37 cellular contexts compared by ENCODE assay signal in genomic region chr19:48508729-48509310, GRCh38. TPM values are rescaled to one million over a fixed set of nuclear protein-coding genes. Genes with fewer than 3 reads are reported as not detected.
"Had no signal": no experiment of that assay in that cellular context is flagged by ENCODE, and none has a peak within 500 bp of the region (broad histone marks: within the 10 kb centered on the region; RNA-seq: fewer than 3 reads in every experiment).

No MANE protein-coding gene starts in this region.

- DNase-seq: activated B cell treated with CpG ODN at 0.5 μM for 24 hours; activated CD4-positive, alpha-beta memory T cell treated with anti-CD3 and anti-CD28 coated beads for 36 hours; activated CD4-positive, alpha-beta T cell treated with anti-CD3 and anti-CD28 coated beads for 4 hours; activated CD4-positive, alpha-beta T cell treated with anti-CD3 and anti-CD28 coated beads, Interleukin-2, amount 50 U/mL, for 1 hour; activated CD4-positive, CD25-positive, alpha-beta regulatory T cell treated with anti-CD3 and anti-CD28 coated beads, Interleukin-2, amount 50 U/mL, for 72 hours; activated effector memory CD4-positive, alpha-beta T cell treated with anti-CD3 and anti-CD28 coated beads, Interleukin-2, amount 50 U/mL, for 16 hours; activated naive CD4-positive, alpha-beta T cell; activated naive CD8-positive, alpha-beta T cell treated with anti-CD3 and anti-CD28 coated beads, Interleukin-2, amount 10 ng/mL, durations not matched to agents 7 days and 5 days; activated T-cell treated with anti-CD3 and anti-CD28 coated beads, Interleukin-2, amount 50 U/mL, for 1 hour; activated T-cell treated with anti-CD3 and anti-CD28 coated beads, Interleukin-2, amount 50 U/mL, for 72 hours; KG1; MM.1S; NCI-H1092 treated with DMSO at 0.1 percent for 48 hours; NCI-H1417; NCI-H146; NCI-H187; NCI-H2029 treated with DMSO at 0.1 percent for 48 hours; NCI-H2107; NCI-H2171; NCI-H510A; NCI-H748 treated with DMSO at 0.1 percent for 48 hours; NK-92 treated with Interleukin-12 subunit alpha and Interleukin-12 subunit beta, amount 100 ng/mL, for 24 hours; PC-3; SIG-M5; SW 1271; T-helper 1 cell; T-helper 2 cell; T-helper 9 cell had no signal

- H3K9me3 Mint-ChIP-seq: activated B cell treated with CpG ODN at 0.5 μM for 24 hours; activated CD4-positive, alpha-beta memory T cell treated with anti-CD3 and anti-CD28 coated beads for 36 hours; activated naive CD4-positive, alpha-beta T cell treated with anti-CD3 and anti-CD28 coated beads, Interleukin-2, amount 50 U/mL, for 24 hours; activated naive CD8-positive, alpha-beta T cell treated with anti-CD3 and anti-CD28 coated beads, Interleukin-2, amount 10 ng/mL, durations not matched to agents 7 days and 5 days; activated T-cell treated with anti-CD3 and anti-CD28 coated beads, Interleukin-2, amount 50 U/mL, for 72 hours; activated T-helper 17 cell treated with anti-CD3 and anti-CD28 coated beads, Interleukin-2, amount 50 U/mL, for 72 hours had no signal

- H3K36me3 Mint-ChIP-seq: activated CD4-positive, alpha-beta memory T cell treated with anti-CD3 and anti-CD28 coated beads for 36 hours; activated naive CD4-positive, alpha-beta T cell treated with anti-CD3 and anti-CD28 coated beads, Interleukin-2, amount 50 U/mL, for 24 hours; activated naive CD8-positive, alpha-beta T cell treated with anti-CD3 and anti-CD28 coated beads, Interleukin-2, amount 10 ng/mL, durations not matched to agents 7 days and 5 days had no signal

- H3K27ac Mint-ChIP-seq: activated B cell treated with CpG ODN at 0.5 μM for 24 hours; activated CD4-positive, alpha-beta memory T cell treated with anti-CD3 and anti-CD28 coated beads for 36 hours; activated naive CD4-positive, alpha-beta T cell treated with anti-CD3 and anti-CD28 coated beads, Interleukin-2, amount 50 U/mL, for 24 hours; activated T-cell treated with anti-CD3 and anti-CD28 coated beads, Interleukin-2, amount 50 U/mL, for 72 hours; activated T-helper 17 cell treated with anti-CD3 and anti-CD28 coated beads, Interleukin-2, amount 50 U/mL, for 72 hours had no signal

- H3K27ac ChIP-seq: ascending aorta, cardiac muscle cell, RWPE1, VCaP had no signal

- H3K4me3 Mint-ChIP-seq: activated B cell treated with CpG ODN at 0.5 μM for 24 hours; activated CD4-positive, alpha-beta memory T cell treated with anti-CD3 and anti-CD28 coated beads for 36 hours; activated naive CD4-positive, alpha-beta T cell treated with anti-CD3 and anti-CD28 coated beads, Interleukin-2, amount 50 U/mL, for 24 hours; activated naive CD8-positive, alpha-beta T cell treated with anti-CD3 and anti-CD28 coated beads, Interleukin-2, amount 10 ng/mL, durations not matched to agents 7 days and 5 days; activated T-cell treated with anti-CD3 and anti-CD28 coated beads, Interleukin-2, amount 50 U/mL, for 72 hours; activated T-helper 17 cell treated with anti-CD3 and anti-CD28 coated beads, Interleukin-2, amount 50 U/mL, for 72 hours had no signal

- H3K9me3 ChIP-seq: ascending aorta had no signal

- H3K4me3 ChIP-seq: ascending aorta, cardiac muscle cell had no signal

- ATAC-seq: activated T-cell treated with anti-CD3 and anti-CD28 coated beads, Interleukin-2, amount 50 U/mL, for 72 hours; activated T-helper 17 cell treated with anti-CD3 and anti-CD28 coated beads, Interleukin-2, amount 50 U/mL, for 72 hours; PC-3; Right ventricle myocardium inferior had no signal

- H3K27me3 Mint-ChIP-seq: activated CD4-positive, alpha-beta memory T cell treated with anti-CD3 and anti-CD28 coated beads for 36 hours; activated naive CD4-positive, alpha-beta T cell treated with anti-CD3 and anti-CD28 coated beads, Interleukin-2, amount 50 U/mL, for 24 hours; activated naive CD8-positive, alpha-beta T cell treated with anti-CD3 and anti-CD28 coated beads, Interleukin-2, amount 10 ng/mL, durations not matched to agents 7 days and 5 days; activated T-helper 17 cell treated with anti-CD3 and anti-CD28 coated beads, Interleukin-2, amount 50 U/mL, for 72 hours had no signal

RNA-seq across cellular contexts. Expression of gene LMTK3, which starts 2.8 kb away (rescaled TPM):
- total RNA-seq: SK-MEL-5 had no signal

RNA-seq across cellular contexts. Expression of gene SULT2B1, which starts 43.2 kb away (rescaled TPM):
- total RNA-seq: activated B cell treated with CpG ODN at 0.5 μM for 24 hours; activated CD4-positive, alpha-beta memory T cell treated with anti-CD3 and anti-CD28 coated beads for 36 hours; activated naive CD8-positive, alpha-beta T cell treated with anti-CD3 and anti-CD28 coated beads, Interleukin-2, amount 10 ng/mL, durations not matched to agents 7 days and 5 days; activated T-cell treated with anti-CD3 and anti-CD28 coated beads, Interleukin-2, amount 50 U/mL, for 72 hours; activated T-helper 17 cell treated with anti-CD3 and anti-CD28 coated beads, Interleukin-2, amount 50 U/mL, for 72 hours; ascending aorta; cardiac muscle cell; LHCN-M2 had no signal
